Comparison of ENCODE assay signal across 6 cellular contexts in the genomic region with DNA sequence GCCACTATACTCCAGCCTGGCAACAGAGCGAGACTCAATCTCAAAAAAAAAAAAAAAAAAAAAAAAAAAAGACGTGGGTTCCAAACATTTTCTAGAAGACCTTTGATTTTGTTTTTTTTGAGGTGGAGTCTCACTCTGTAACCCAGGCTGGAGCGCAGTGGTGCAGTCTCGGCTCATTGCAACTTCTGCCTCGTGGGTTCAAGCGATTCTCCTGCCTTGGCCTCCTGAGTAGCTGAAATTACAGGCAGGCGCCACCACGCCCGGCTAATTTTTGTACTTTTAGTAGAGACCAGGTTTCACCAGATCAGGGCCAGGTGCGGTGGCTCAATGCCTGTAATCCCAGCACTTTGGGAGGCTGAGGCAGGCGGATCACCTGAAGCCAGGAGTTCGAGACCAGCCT. TPM values are rescaled to one million over a fixed set of nuclear protein-coding genes. Genes with fewer than 3 reads are reported as not detected.
A peak's percentile ranks its signal among the peaks of the same experiment; 100 is the strongest.
DNase-seq lines count a peak whose midpoint lies in the region; TF ChIP-seq lines count a peak whose summit lies in the region.
"Not testable (repeated sequence)": the region's sequence is repeated elsewhere in the genome, so short reads cannot be mapped to it uniquely, and the experiment has no call there.

No MANE protein-coding gene starts in this region.

- H3K4me2 ChIP-seq in BLaER1 treated with 17β-estradiol and CSF1 and Interleukin-3, amounts not matched to agents 10 nM and 100 nM = peak overlapping the region; percentile 82 to 98 (median 96); a peak in 15 of 22 replicates
- not testable (repeated sequence) for H3K4me2 ChIP-seq in mesenchymal stem cell (ENCODE audit: low read length, poor library complexity, severe bottlenecking); trophoblast cell (ENCODE audit: low read length)

- not testable (repeated sequence) for H2BK12ac ChIP-seq in mesenchymal stem cell (ENCODE audit: low read length in 2 of 2); trophoblast cell (ENCODE audit: low read length)

- 79% methylated on average over 10 of the region's 12 CpGs for WGBS in esophagus muscularis mucosa
- 98% methylated on average over 11 of the region's 12 CpGs for WGBS in mesenchymal stem cell
- no CpG with 5 or more reads among the region's 12 CpGs for WGBS in trophoblast cell (ENCODE audit: extremely low coverage, insufficient coverage, insufficient read length)

- H3K27me3 ChIP-seq in BLaER1 treated with 17β-estradiol and CSF1 and Interleukin-3, amounts not matched to agents 10 nM and 100 nM; esophagus muscularis mucosa; mesenchymal stem cell (ENCODE audit: control insufficient read depth in 1 of 2, insufficient read depth in 1 of 2, low read length in 2 of 2); trophoblast cell (ENCODE audit: insufficient read depth, low read length): not testable (repeated sequence)

- peaks cover 25 to 43% (median 35%) of the 10 kb centered on the region in 10 experiments for H3K4me1 ChIP-seq in BLaER1 treated with 17β-estradiol and CSF1 and Interleukin-3, amounts not matched to agents 10 nM and 100 nM
- H3K4me1 ChIP-seq in esophagus muscularis mucosa (peaks cover 21 to 57% (median 44%) of the 10 kb centered on the region in 4 donors), mesenchymal stem cell (ENCODE audit: control insufficient read depth, insufficient read depth, low read depth, low read length) (peaks cover 10% of the 10 kb centered on the region)
- H3K4me1 ChIP-seq in trophoblast cell (ENCODE audit: control insufficient read depth in 1 of 2, insufficient read depth in 2 of 2, low read length in 2 of 2) = not testable (repeated sequence)

- H3K9ac ChIP-seq in BLaER1 treated with 17β-estradiol and CSF1 and Interleukin-3, amounts not matched to agents 10 nM and 100 nM; mesenchymal stem cell (ENCODE audit: low read length); trophoblast cell (ENCODE audit: low read length): not testable (repeated sequence)

- H4K91ac ChIP-seq in mesenchymal stem cell (ENCODE audit: low read length); trophoblast cell (ENCODE audit: low read depth, low read length): not testable (repeated sequence)

- not testable (repeated sequence) for H3K4ac ChIP-seq in mesenchymal stem cell (ENCODE audit: low read depth in 1 of 2, low read length in 2 of 2)
- peak overlapping the region; percentile 42 for H3K4ac ChIP-seq in trophoblast cell (ENCODE audit: low read depth, low read length)

- not testable (repeated sequence) for TF ChIP-seq CTCF in HFF-Myc (IDR thresholded peaks at IDR 0.05; ENCODE audit: low read depth, low read length, missing control alignments); esophagus muscularis mucosa (IDR thresholded peaks at IDR 0.05)

- H3K18ac ChIP-seq in mesenchymal stem cell (ENCODE audit: low read depth in 1 of 2, low read length in 2 of 2); trophoblast cell (ENCODE audit: low read length): not testable (repeated sequence)

- H3K36me3 ChIP-seq in BLaER1 treated with 17β-estradiol and CSF1 and Interleukin-3, amounts not matched to agents 10 nM and 100 nM = peaks cover 34 to 65% (median 47%) of the 10 kb centered on the region in 11 experiments
- H3K36me3 ChIP-seq in esophagus muscularis mucosa (peaks cover 0 to 22% (median 7%) of the 10 kb centered on the region in 4 donors), mesenchymal stem cell (ENCODE audit: control insufficient read depth in 1 of 2, insufficient read depth in 2 of 2, low read depth in 1 of 2, low read length in 2 of 2) (peaks cover 19% of the 10 kb centered on the region in 2 experiments), trophoblast cell (ENCODE audit: control insufficient read depth in 1 of 2, insufficient read depth in 2 of 2, low read length in 2 of 2) (peaks cover 14 to 17% of the 10 kb centered on the region in 2 experiments)

- not testable (repeated sequence) for H2BK5ac ChIP-seq in mesenchymal stem cell (ENCODE audit: low read depth, low read length, poor library complexity, severe bottlenecking); trophoblast cell (ENCODE audit: low read depth, low read length, poor library complexity)

- H3K27ac ChIP-seq in BLaER1 treated with 17β-estradiol and CSF1 and Interleukin-3, amounts not matched to agents 10 nM and 100 nM; mesenchymal stem cell (ENCODE audit: low read length, poor library complexity, severe bottlenecking); trophoblast cell (ENCODE audit: low read depth, low read length): not testable (repeated sequence)
- H3K27ac ChIP-seq in esophagus muscularis mucosa (replicated peaks in 1 of 4) = peak overlapping the region; percentile 88 to 94 (median 94)

- intact Hi-C loops in esophagus muscularis mucosa (cut with DNase I) = loop anchor here (10.0 kb wide), 1 partner anchor 148 kb away; no protein-coding TSS in a partner anchor

- H3K79me1 ChIP-seq in mesenchymal stem cell (replicated peaks; ENCODE audit: low read length, poor library complexity, severe bottlenecking) = not testable (repeated sequence)
- H3K79me1 ChIP-seq in trophoblast cell (ENCODE audit: low read length) = peaks cover 13% of the 10 kb centered on the region

- not testable (repeated sequence) for TF ChIP-seq POLR2A in esophagus muscularis mucosa (IDR thresholded peaks at IDR 0.05; ENCODE audit: low read depth)

- DNase-seq in HFF-Myc (ENCODE audit: extremely low read depth, low read depth); esophagus muscularis mucosa (ENCODE audit: extremely low spot score); mesenchymal stem cell; trophoblast cell: not testable (repeated sequence)
- peak; percentile 21 for DNase-seq in activated CD8-positive, alpha-beta memory T cell treated with anti-CD3 and anti-CD28 coated beads for 24 hours

- not testable (repeated sequence) for H3K4me3 ChIP-seq in BLaER1 treated with 17β-estradiol and CSF1 and Interleukin-3, amounts not matched to agents 10 nM and 100 nM; esophagus muscularis mucosa; mesenchymal stem cell (ENCODE audit: insufficient read depth in 1 of 2, low read depth in 1 of 2, low read length in 2 of 2); trophoblast cell (ENCODE audit: low read depth, low read length)
- H3K4me3 ChIP-seq in HFF-Myc (replicated peaks; ENCODE audit: low read depth, low read length) = peak overlapping the region; percentile 98; the same call in 1 of the 2 replicates

- not testable (repeated sequence) for H3K79me2 ChIP-seq in trophoblast cell (ENCODE audit: control insufficient read depth, insufficient read depth, low read length, poor library complexity)

- peaks cover 63 to 80% (median 72%) of the 10 kb centered on the region in 11 experiments for H4K20me1 ChIP-seq in BLaER1 treated with 17β-estradiol and CSF1 and Interleukin-3, amounts not matched to agents 10 nM and 100 nM

- H3K14ac ChIP-seq in mesenchymal stem cell (ENCODE audit: low read length in 2 of 2); trophoblast cell (ENCODE audit: low read length): not testable (repeated sequence)

- not testable (repeated sequence) for H3K9me3 ChIP-seq in BLaER1 treated with 17β-estradiol and CSF1 and Interleukin-3, amounts not matched to agents 10 nM and 100 nM (replicated peaks in 1 of 11); esophagus muscularis mucosa; mesenchymal stem cell (ENCODE audit: control insufficient read depth, low read length); trophoblast cell (ENCODE audit: insufficient read depth, low read depth, low read length)

- TF ChIP-seq EP300 in esophagus muscularis mucosa (IDR thresholded peaks at IDR 0.05) = not testable (repeated sequence)

- not testable (repeated sequence) for H2AK5ac ChIP-seq in mesenchymal stem cell (ENCODE audit: low read length, severe bottlenecking); trophoblast cell (ENCODE audit: low read length)

- not testable (repeated sequence) for H4K12ac ChIP-seq in trophoblast cell (ENCODE audit: low read depth, low read length)

- not testable (repeated sequence) for H2BK15ac ChIP-seq in mesenchymal stem cell (ENCODE audit: low read depth, poor library complexity, severe bottlenecking)

- H3K23ac ChIP-seq in mesenchymal stem cell (ENCODE audit: low read length in 2 of 2); trophoblast cell (ENCODE audit: low read length): not testable (repeated sequence)

- H2AFZ ChIP-seq in mesenchymal stem cell (ENCODE audit: low read depth, low read length); trophoblast cell (ENCODE audit: insufficient read depth, low read length, poor library complexity): not testable (repeated sequence)

- peak overlapping the region; percentile 37 for H4K8ac ChIP-seq in mesenchymal stem cell (ENCODE audit: low read length)
- not testable (repeated sequence) for H4K8ac ChIP-seq in trophoblast cell (ENCODE audit: low read depth, low read length)

- H2BK120ac ChIP-seq in mesenchymal stem cell (ENCODE audit: low read depth, low read length); trophoblast cell (ENCODE audit: insufficient read depth, low read length, poor library complexity): not testable (repeated sequence)

RNA-seq across cellular contexts. Expression of a gene that starts 3.6 kb away (rescaled TPM):
- 10 to 100 TPM; 43.7 to 64.0 (median 62.2) TPM for total RNA-seq in esophagus muscularis mucosa
- polyA plus RNA-seq in mesenchymal stem cell (2013, experiment 1 of 2) = 75.1 TPM
- polyA plus RNA-seq in mesenchymal stem cell (2013, experiment 2 of 2) = 72.4 TPM
- 48.9 and 51.5 TPM in 2 replicates for polyA plus RNA-seq in trophoblast cell (2013)
